Comparison of ENCODE assay signal across 1 cellular context in the genomic region with DNA sequence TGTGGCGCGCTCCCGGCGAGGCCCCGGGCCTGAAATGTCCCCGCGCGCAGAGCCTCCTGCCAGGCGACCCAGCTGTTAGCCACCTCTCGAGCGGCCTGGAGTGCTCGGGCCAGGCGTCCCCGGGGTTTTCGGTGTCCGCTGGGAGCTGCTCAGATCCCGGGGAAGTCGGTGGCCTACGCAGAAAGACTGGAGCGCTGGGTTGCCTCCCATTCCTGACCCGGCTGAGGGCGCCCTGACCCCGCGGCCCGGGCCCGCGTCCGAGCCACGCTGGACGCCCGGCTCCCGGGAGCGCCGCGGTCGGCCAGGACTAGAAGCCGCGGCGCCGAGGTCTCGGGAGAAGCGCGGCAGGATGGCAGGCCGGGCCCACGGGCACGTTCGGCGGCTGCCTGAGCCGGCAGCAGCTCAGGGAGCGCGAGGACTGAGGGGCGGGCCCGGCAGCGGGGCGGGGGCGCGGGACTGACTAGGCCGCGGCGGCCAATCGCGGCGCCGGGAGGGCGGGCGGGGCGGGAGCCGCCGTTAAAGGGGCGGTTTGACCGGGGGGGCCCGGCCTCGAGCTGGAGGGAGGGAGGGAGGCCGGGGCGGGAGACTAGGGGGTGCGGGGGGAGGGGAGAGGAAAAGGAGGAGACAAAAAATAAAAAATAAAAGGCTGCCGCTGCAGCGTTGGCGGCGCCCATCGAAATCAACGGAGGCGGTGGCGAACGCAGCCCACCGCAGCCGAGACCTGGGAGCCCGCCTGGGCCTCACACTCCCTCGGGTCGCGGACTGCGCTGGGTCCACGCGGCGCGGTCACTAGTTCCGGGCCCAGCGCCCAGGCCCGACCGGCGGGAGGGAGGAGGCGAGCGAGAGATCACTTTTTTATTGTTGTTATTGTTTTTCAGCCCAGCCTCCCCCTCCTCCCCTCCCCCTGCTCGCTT.
TF ChIP-seq lines count a peak whose summit lies in the region.

No MANE protein-coding gene starts in this region.

TF ChIP-seq in K562, 482 proteins besides CTCF, POLR2A, EP300 and RAD21 (continued from another document and continues in another):
- TF ChIP-seq, protein P1, sequence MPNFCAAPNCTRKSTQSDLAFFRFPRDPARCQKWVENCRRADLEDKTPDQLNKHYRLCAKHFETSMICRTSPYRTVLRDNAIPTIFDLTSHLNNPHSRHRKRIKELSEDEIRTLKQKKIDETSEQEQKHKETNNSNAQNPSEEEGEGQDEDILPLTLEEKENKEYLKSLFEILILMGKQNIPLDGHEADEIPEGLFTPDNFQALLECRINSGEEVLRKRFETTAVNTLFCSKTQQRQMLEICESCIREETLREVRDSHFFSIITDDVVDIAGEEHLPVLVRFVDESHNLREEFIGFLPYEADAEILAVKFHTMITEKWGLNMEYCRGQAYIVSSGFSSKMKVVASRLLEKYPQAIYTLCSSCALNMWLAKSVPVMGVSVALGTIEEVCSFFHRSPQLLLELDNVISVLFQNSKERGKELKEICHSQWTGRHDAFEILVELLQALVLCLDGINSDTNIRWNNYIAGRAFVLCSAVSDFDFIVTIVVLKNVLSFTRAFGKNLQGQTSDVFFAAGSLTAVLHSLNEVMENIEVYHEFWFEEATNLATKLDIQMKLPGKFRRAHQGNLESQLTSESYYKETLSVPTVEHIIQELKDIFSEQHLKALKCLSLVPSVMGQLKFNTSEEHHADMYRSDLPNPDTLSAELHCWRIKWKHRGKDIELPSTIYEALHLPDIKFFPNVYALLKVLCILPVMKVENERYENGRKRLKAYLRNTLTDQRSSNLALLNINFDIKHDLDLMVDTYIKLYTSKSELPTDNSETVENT (CRISPR knock-in tag; IDR thresholded peaks at IDR 0.05) = peak; percentile 18; the same call in 1 of the 2 replicates
- no peak for TF ChIP-seq SREBF1 (IDR thresholded peaks at IDR 0.05; ENCODE audit: borderline replicate concordance, low read depth, low read length)
- TF ChIP-seq, protein P2, sequence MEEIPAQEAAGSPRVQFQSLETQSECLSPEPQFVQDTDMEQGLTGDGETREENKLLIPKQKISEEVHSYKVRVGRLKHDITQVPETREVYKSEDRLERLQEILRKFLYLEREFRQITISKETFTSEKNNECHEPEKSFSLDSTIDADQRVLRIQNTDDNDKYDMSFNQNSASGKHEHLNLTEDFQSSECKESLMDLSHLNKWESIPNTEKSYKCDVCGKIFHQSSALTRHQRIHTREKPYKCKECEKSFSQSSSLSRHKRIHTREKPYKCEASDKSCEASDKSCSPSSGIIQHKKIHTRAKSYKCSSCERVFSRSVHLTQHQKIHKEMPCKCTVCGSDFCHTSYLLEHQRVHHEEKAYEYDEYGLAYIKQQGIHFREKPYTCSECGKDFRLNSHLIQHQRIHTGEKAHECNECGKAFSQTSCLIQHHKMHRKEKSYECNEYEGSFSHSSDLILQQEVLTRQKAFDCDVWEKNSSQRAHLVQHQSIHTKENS (CRISPR knock-in tag; IDR thresholded peaks at IDR 0.05) = no peak
- TF ChIP-seq SRSF3 (IDR thresholded peaks at IDR 0.05; ENCODE audit: insufficient read depth, low read length) = no peak
- TF ChIP-seq ZNF12 (CRISPR knock-in tag; IDR thresholded peaks at IDR 0.05) = no peak
- TF ChIP-seq POU5F1 (IDR thresholded peaks at IDR 0.05; ENCODE audit: borderline replicate concordance, low read depth, low read length, partially characterized antibody) = no peak
- no peak for TF ChIP-seq U2AF2 (optimal IDR thresholded peaks at IDR 0.05; ENCODE audit: low read depth, low read length)
- 0 out of 2 replicates have a peak, but pooled peaks have one; percentile 80 for TF ChIP-seq NR3C1 (CRISPR knock-in tag; IDR thresholded peaks at IDR 0.05)
- no peak for TF ChIP-seq ETV6 (IDR thresholded peaks at IDR 0.05; ENCODE audit: borderline replicate concordance in 1 of 2, low read depth in 2 of 2, low read length in 1 of 2)
- TF ChIP-seq ETV6 (CRISPR knock-in tag; IDR thresholded peaks at IDR 0.05; ENCODE audit: borderline replicate concordance) = no peak
- TF ChIP-seq, protein P3, sequence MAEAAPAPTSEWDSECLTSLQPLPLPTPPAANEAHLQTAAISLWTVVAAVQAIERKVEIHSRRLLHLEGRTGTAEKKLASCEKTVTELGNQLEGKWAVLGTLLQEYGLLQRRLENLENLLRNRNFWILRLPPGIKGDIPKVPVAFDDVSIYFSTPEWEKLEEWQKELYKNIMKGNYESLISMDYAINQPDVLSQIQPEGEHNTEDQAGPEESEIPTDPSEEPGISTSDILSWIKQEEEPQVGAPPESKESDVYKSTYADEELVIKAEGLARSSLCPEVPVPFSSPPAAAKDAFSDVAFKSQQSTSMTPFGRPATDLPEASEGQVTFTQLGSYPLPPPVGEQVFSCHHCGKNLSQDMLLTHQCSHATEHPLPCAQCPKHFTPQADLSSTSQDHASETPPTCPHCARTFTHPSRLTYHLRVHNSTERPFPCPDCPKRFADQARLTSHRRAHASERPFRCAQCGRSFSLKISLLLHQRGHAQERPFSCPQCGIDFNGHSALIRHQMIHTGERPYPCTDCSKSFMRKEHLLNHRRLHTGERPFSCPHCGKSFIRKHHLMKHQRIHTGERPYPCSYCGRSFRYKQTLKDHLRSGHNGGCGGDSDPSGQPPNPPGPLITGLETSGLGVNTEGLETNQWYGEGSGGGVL (CRISPR knock-in tag; IDR thresholded peaks at IDR 0.05) = no peak
- TF ChIP-seq ILK (tag; IDR thresholded peaks at IDR 0.05; ENCODE audit: borderline replicate concordance, low read depth) = no peak
- TF ChIP-seq CCNT2 (IDR thresholded peaks at IDR 0.05; ENCODE audit: borderline replicate concordance, extremely low read depth, insufficient read length, low read depth, low read length) = no peak
- no peak for TF ChIP-seq TRIM28 (IDR thresholded peaks at IDR 0.05)
- TF ChIP-seq KLF10 (CRISPR knock-in tag; IDR thresholded peaks at IDR 0.05) = no peak
- no peak for TF ChIP-seq ZNF699 (CRISPR knock-in tag; IDR thresholded peaks at IDR 0.05; ENCODE audit: insufficient replicate concordance)
- TF ChIP-seq TSC22D4 (tag; IDR thresholded peaks at IDR 0.05) = no peak
- TF ChIP-seq, protein P4, sequence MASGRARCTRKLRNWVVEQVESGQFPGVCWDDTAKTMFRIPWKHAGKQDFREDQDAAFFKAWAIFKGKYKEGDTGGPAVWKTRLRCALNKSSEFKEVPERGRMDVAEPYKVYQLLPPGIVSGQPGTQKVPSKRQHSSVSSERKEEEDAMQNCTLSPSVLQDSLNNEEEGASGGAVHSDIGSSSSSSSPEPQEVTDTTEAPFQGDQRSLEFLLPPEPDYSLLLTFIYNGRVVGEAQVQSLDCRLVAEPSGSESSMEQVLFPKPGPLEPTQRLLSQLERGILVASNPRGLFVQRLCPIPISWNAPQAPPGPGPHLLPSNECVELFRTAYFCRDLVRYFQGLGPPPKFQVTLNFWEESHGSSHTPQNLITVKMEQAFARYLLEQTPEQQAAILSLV (tag; IDR thresholded peaks at IDR 0.05) = no peak
- no peak for TF ChIP-seq CREM (IDR thresholded peaks at IDR 0.05; ENCODE audit: low read depth)
- peak; percentile 61; the same call in 1 of the 2 replicates for TF ChIP-seq PHF8 (IDR thresholded peaks at IDR 0.05; ENCODE audit: borderline replicate concordance, low read length)
- peak; percentile 28 for TF ChIP-seq RBM22 (IDR thresholded peaks at IDR 0.05; ENCODE audit: low read depth, low read length, poor library complexity, severe bottlenecking)
- TF ChIP-seq, protein P5, sequence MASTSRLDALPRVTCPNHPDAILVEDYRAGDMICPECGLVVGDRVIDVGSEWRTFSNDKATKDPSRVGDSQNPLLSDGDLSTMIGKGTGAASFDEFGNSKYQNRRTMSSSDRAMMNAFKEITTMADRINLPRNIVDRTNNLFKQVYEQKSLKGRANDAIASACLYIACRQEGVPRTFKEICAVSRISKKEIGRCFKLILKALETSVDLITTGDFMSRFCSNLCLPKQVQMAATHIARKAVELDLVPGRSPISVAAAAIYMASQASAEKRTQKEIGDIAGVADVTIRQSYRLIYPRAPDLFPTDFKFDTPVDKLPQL (IDR thresholded peaks at IDR 0.05; ENCODE audit: extremely low read depth, insufficient read length) = no peak
- TF ChIP-seq KLF1 (tag; IDR thresholded peaks at IDR 0.05) = no peak; the same call in 1 of the 2 replicates
- TF ChIP-seq, protein P6, sequence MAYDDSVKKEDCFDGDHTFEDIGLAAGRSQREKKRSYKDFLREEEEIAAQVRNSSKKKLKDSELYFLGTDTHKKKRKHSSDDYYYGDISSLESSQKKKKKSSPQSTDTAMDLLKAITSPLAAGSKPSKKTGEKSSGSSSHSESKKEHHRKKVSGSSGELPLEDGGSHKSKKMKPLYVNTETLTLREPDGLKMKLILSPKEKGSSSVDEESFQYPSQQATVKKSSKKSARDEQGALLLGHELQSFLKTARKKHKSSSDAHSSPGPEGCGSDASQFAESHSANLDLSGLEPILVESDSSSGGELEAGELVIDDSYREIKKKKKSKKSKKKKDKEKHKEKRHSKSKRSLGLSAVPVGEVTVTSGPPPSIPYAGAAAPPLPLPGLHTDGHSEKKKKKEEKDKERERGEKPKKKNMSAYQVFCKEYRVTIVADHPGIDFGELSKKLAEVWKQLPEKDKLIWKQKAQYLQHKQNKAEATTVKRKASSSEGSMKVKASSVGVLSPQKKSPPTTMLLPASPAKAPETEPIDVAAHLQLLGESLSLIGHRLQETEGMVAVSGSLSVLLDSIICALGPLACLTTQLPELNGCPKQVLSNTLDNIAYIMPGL (CRISPR knock-in tag; IDR thresholded peaks at IDR 0.05) = no peak
- TF ChIP-seq, protein P7, sequence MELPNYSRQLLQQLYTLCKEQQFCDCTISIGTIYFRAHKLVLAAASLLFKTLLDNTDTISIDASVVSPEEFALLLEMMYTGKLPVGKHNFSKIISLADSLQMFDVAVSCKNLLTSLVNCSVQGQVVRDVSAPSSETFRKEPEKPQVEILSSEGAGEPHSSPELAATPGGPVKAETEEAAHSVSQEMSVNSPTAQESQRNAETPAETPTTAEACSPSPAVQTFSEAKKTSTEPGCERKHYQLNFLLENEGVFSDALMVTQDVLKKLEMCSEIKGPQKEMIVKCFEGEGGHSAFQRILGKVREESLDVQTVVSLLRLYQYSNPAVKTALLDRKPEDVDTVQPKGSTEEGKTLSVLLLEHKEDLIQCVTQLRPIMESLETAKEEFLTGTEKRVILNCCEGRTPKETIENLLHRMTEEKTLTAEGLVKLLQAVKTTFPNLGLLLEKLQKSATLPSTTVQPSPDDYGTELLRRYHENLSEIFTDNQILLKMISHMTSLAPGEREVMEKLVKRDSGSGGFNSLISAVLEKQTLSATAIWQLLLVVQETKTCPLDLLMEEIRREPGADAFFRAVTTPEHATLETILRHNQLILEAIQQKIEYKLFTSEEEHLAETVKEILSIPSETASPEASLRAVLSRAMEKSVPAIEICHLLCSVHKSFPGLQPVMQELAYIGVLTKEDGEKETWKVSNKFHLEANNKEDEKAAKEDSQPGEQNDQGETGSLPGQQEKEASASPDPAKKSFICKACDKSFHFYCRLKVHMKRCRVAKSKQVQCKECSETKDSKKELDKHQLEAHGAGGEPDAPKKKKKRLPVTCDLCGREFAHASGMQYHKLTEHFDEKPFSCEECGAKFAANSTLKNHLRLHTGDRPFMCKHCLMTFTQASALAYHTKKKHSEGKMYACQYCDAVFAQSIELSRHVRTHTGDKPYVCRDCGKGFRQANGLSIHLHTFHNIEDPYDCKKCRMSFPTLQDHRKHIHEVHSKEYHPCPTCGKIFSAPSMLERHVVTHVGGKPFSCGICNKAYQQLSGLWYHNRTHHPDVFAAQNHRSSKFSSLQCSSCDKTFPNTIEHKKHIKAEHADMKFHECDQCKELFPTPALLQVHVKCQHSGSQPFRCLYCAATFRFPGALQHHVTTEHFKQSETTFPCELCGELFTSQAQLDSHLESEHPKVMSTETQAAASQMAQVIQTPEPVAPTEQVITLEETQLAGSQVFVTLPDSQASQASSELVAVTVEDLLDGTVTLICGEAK (IDR thresholded peaks at IDR 0.05) = no peak
- TF ChIP-seq, protein P7 (CRISPR knock-in tag; IDR thresholded peaks at IDR 0.05) = 0 out of 2 replicates have a peak, but pooled peaks have one; percentile 14
- no peak for TF ChIP-seq HOXB6 (CRISPR knock-in tag; IDR thresholded peaks at IDR 0.05; ENCODE audit: borderline replicate concordance)
- TF ChIP-seq, protein P8, sequence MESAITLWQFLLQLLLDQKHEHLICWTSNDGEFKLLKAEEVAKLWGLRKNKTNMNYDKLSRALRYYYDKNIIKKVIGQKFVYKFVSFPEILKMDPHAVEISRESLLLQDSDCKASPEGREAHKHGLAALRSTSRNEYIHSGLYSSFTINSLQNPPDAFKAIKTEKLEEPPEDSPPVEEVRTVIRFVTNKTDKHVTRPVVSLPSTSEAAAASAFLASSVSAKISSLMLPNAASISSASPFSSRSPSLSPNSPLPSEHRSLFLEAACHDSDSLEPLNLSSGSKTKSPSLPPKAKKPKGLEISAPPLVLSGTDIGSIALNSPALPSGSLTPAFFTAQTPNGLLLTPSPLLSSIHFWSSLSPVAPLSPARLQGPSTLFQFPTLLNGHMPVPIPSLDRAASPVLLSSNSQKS (CRISPR knock-in tag; IDR thresholded peaks at IDR 0.05) = no peak
- TF ChIP-seq CBFB (CRISPR knock-in tag; IDR thresholded peaks at IDR 0.05) = no peak
- TF ChIP-seq KDM1A (IDR thresholded peaks at IDR 0.05) = peak in 1 of 2 experiments; percentile 53; a peak in 1 of 4 replicates
- TF ChIP-seq CHCHD3 (CRISPR knock-in tag; IDR thresholded peaks at IDR 0.05) = no peak
- TF ChIP-seq TRIM24 (IDR thresholded peaks at IDR 0.05) = no peak
- no peak for TF ChIP-seq GABPB2 (CRISPR knock-in tag; conservative IDR thresholded peaks at IDR 0.05)
- no peak for TF ChIP-seq SMARCA4 (IDR thresholded peaks at IDR 0.05)
- no peak for TF ChIP-seq BRD4 (IDR thresholded peaks at IDR 0.05)
- TF ChIP-seq U2AF1 (optimal IDR thresholded peaks at IDR 0.05; ENCODE audit: low read depth, low read length) = no peak
- TF ChIP-seq CTBP1 (IDR thresholded peaks at IDR 0.05; ENCODE audit: borderline replicate concordance) = peak; percentile 69; the same call in 1 of the 2 replicates
- TF ChIP-seq SMARCA5 (IDR thresholded peaks at IDR 0.05) = no peak
